8 cellular contexts compared by ENCODE assay signal in the genomic region with DNA sequence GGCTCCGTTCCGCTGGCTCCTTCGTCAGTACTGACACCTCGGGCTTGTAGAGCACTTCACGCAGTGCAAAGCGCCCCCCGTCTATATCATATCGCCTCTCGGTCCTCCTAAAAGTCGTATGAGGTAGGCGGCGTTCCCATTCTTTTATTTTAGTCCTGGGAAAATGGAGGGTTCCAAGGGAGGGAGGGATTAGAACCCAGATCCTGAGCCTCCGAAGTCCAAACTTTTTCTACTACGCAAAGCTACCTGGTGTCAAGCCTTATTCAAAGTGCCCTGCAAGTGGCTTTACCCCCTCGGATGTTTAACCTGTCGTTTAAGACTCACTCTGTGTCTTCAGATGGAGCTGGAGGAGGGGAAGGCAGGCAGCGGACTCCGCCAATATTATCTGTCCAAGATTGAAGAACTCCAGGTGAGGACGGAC. TPM values are rescaled to one million over a fixed set of nuclear protein-coding genes. Genes with fewer than 3 reads are reported as not detected.
DNase-seq lines count a peak whose midpoint lies in the region; ATAC-seq, FAIRE-seq and TF ChIP-seq lines count a peak whose summit lies in the region.

No MANE protein-coding gene starts in this region.

- H3K9ac ChIP-seq in SU-DHL-6 (ENCODE audit: low read length): peak overlapping the region; percentile 88

- H3K27me3 ChIP-seq in SU-DHL-6 (ENCODE audit: low read length) (no peaks in the 10 kb centered on the region), gastrocnemius medialis (no peaks in the 10 kb centered on the region)

- H3K36me3 ChIP-seq in SU-DHL-6 (ENCODE audit: low read length) (0 out of 2 replicates have a peak, but pooled peaks cover 3% of the 10 kb centered on the region), gastrocnemius medialis (peaks cover 5 to 70% of the 10 kb centered on the region in 2 donors)

- H3K79me2 ChIP-seq in SU-DHL-6 (ENCODE audit: insufficient read depth, low read length): peaks cover 41% of the 10 kb centered on the region

- no peak for TF ChIP-seq CTCF in SU-DHL-6 (IDR thresholded peaks at IDR 0.05; ENCODE audit: insufficient read depth, low read length, poor library complexity, severe bottlenecking)
- TF ChIP-seq CTCF in fibroblast of the aortic adventitia (IDR thresholded peaks at IDR 0.05; ENCODE audit: insufficient read depth, low read length): no peak
- no peak for TF ChIP-seq CTCF in gastrocnemius medialis (IDR thresholded peaks at IDR 0.05 in 4 of 5, conservative IDR thresholded peaks at IDR 0.05 in 1 of 5)

- no peaks in the 10 kb centered on the region for H4K20me1 ChIP-seq in SU-DHL-6 (ENCODE audit: low read depth, low read length)

- H3K27ac ChIP-seq in SU-DHL-6 (ENCODE audit: low read depth, low read length) (peak overlapping the region; percentile 83), gastrocnemius medialis (peak overlapping the region; percentile 92 to 95 (median 94))

- DNase-seq in GM12891 (ENCODE audit: insufficient read length, low spot score) (no peak), fibroblast of the aortic adventitia (ENCODE audit: low read depth) (no peak), gastrocnemius medialis (no peak), NCI-H2196 (lab: John Stamatoyannopoulos, UW; ENCODE audit: unreplicated experiment) (no peak), NCI-H526 treated with DMSO at 0.1 percent for 48 hours (lab: John Stamatoyannopoulos, UW) (no peak), NCI-H1105 (lab: John Stamatoyannopoulos, UW) (no peak)

- intact Hi-C loops in gastrocnemius medialis (cut with DNase I; ENCODE audit: low total_unique reads): loop anchor here (1.0 to 10.0 kb wide), 4 partner anchors 10 to 677 kb away; a partner anchor contains a TSS

- no peaks in the 10 kb centered on the region for H3F3A ChIP-seq in SU-DHL-6 (ENCODE audit: insufficient read depth)

- ATAC-seq in gastrocnemius medialis (no peak), GM21529 (IDR thresholded peaks at IDR 0.05; ENCODE audit: unreplicated experiment) (no peak)

- H3K4me2 ChIP-seq in SU-DHL-6 (ENCODE audit: low read depth, low read length, poor library complexity, severe bottlenecking): peak overlapping the region; percentile 95

- H2AFZ ChIP-seq in SU-DHL-6 (ENCODE audit: low read depth, low read length, severe bottlenecking): peak overlapping the region; percentile 85

- H3K4me1 ChIP-seq in gastrocnemius medialis: peaks cover 22 to 33% of the 10 kb centered on the region in 2 donors

- in situ Hi-C loops in gastrocnemius medialis (cut with MboI; ENCODE audit: low sequenced_read_pairs in 4 of 4): loop anchor here in 2 of 4 donors (25.0 kb wide), 2 partner anchors 391 to 684 kb away; a partner anchor contains a TSS

- no peaks in the 10 kb centered on the region for H3K9me2 ChIP-seq in SU-DHL-6 (replicated peaks; ENCODE audit: insufficient read depth, low read length)

- TF ChIP-seq POLR2A in GM12891 (IDR thresholded peaks at IDR 0.05; ENCODE audit: low read depth, low read length): no peak
- TF ChIP-seq POLR2A in gastrocnemius medialis (IDR thresholded peaks at IDR 0.05): no peak

- H3K9me3 ChIP-seq in SU-DHL-6 (ENCODE audit: insufficient read depth, low read length) (no peaks in the 10 kb centered on the region), gastrocnemius medialis (no peaks in the 10 kb centered on the region)

- H3K4me3 ChIP-seq in SU-DHL-6 (ENCODE audit: insufficient read depth, low read length, poor library complexity, severe bottlenecking) (peak overlapping the region; percentile 80), fibroblast of the aortic adventitia (ENCODE audit: low read depth, low read length) (peak overlapping the region; percentile 93), gastrocnemius medialis (peak overlapping the region; percentile 84 to 89 (median 86))

- FAIRE-seq in GM12891 (lab: Jason Lieb, UNC): peak; percentile 16

TF ChIP-seq in GM12891, 5 proteins besides CTCF, POLR2A, EP300 and RAD21:
- no peak for TF ChIP-seq PAX5 (IDR thresholded peaks at IDR 0.05; ENCODE audit: insufficient read depth, low read length, severe bottlenecking)
- TF ChIP-seq SPI1 (IDR thresholded peaks at IDR 0.05; ENCODE audit: low read depth, low read length): no peak
- no peak for TF ChIP-seq POU2F2 (IDR thresholded peaks at IDR 0.05; ENCODE audit: low read depth, low read length)
- no peak for TF ChIP-seq POLR2AphosphoS5 (IDR thresholded peaks at IDR 0.05; ENCODE audit: low read depth, low read length)
- TF ChIP-seq TAF1 (IDR thresholded peaks at IDR 0.05; ENCODE audit: low read depth, low read length): no peak

RNA-seq across cellular contexts. Expression of a gene that starts 0.3 kb away (rescaled TPM):
- polyA plus RNA-seq in GM12891 (2012; ENCODE audit: low read depth, missing spikeins): 27.1 TPM
- total RNA-seq in fibroblast of the aortic adventitia (ENCODE audit: low replicate concordance) (39.8 and 80.7 TPM in 2 replicates), gastrocnemius medialis (10 to 100 TPM; 24.6 to 46.3 (median 34.9) TPM)

RNA-seq across cellular contexts. Expression of a gene that starts 0.6 kb away (rescaled TPM):
- 125 TPM for polyA plus RNA-seq in GM12891 (2012; ENCODE audit: low read depth, missing spikeins)
- total RNA-seq in fibroblast of the aortic adventitia (ENCODE audit: low replicate concordance) (60.9 and 68.2 TPM in 2 replicates), gastrocnemius medialis (100 to 1,000 TPM; 103 to 153 (median 123) TPM)

RNA-seq across cellular contexts. Expression of a gene that starts 14.7 kb away (rescaled TPM):
- 56.0 TPM for polyA plus RNA-seq in GM12891 (2012; ENCODE audit: low read depth, missing spikeins)
- total RNA-seq in fibroblast of the aortic adventitia (ENCODE audit: low replicate concordance) (33.9 and 50.1 TPM in 2 replicates), gastrocnemius medialis (10 to 100 TPM; 30.2 to 64.3 (median 44.9) TPM)

RNA-seq across cellular contexts. Expression of a gene that starts 45.7 kb away (rescaled TPM):
- not detected for polyA plus RNA-seq in GM12891 (2012; ENCODE audit: low read depth, missing spikeins)
- not detected in 2 replicates for total RNA-seq in fibroblast of the aortic adventitia (ENCODE audit: low replicate concordance)
- total RNA-seq in gastrocnemius medialis: not detected

RNA-seq across cellular contexts. Expression of a gene that starts 53.8 kb away (rescaled TPM):
- 60.3 TPM for polyA plus RNA-seq in GM12891 (2012; ENCODE audit: low read depth, missing spikeins)
- total RNA-seq in fibroblast of the aortic adventitia (ENCODE audit: low replicate concordance) (76.3 and 157 TPM in 2 replicates), gastrocnemius medialis (10 to 100 TPM; 35.9 to 71.6 (median 56.8) TPM)
